ENCODE assay signal across 10 cellular contexts in the genomic region with DNA sequence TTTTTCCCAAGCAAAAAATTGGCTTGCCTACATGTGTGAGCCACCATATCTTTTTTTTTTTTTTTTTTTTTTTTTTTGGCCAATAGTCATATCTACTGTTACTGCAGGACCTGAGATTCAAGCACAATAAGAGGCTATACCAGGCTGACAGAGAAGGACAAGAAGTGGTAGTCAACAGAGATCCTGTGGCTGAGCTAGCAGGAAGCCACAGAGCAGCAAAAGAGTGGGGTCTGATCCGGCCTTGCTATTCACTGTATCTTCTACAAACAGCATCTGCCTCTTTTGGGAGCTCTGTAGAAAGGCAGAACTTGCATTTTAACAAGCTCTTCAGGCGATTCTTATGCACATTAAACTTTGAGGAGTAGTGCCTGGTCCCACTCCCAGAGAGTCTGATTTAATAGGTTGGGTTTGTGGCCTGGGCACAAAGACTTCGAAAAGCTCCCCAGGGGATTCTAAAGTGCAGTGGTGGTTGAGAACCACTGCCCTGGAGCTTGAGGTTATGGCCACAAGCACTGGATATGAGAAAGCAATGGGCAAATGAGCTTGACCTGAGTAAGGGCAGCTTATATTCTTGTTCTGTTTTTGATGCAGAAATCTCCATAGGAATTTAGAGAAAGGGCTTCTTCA.
DNase-seq lines count a peak whose midpoint lies in the region; ATAC-seq, FAIRE-seq and TF ChIP-seq lines count a peak whose summit lies in the region.
"Had no signal": no experiment of that assay in that cellular context is flagged by ENCODE, and none has a peak within 500 bp of the region (broad histone marks: within the 10 kb centered on the region; RNA-seq: fewer than 3 reads in every experiment).

No MANE protein-coding gene starts in this region.

- intact Hi-C loops in GM12878 (cut with micrococcal nuclease; ENCODE audit: unreplicated experiment), result loop anchor here (1.0 to 5.0 kb wide), 4 partner anchors 56 to 84 kb away; no protein-coding TSS in a partner anchor
- intact Hi-C loops in lower leg skin (cut with DNase I; ENCODE audit: low total_unique reads), result no loop called here
- intact Hi-C loops in left ventricle myocardium inferior (cut with micrococcal nuclease), result no loop called here

- RAD21 ChIA-PET in GM12878 (lab: Charles Lee; ENCODE audit: unreplicated experiment), result interaction anchor here (0.7 to 2.1 kb wide), 19 partner anchors 8 to 333 kb away, joined by 3 to 22 read pairs (median 3); no protein-coding TSS in a partner anchor

- TF ChIP-seq CTCF in GM12878 (IDR thresholded peaks at IDR 0.05 in 2 of 3, conservative IDR thresholded peaks at IDR 0.05 in 1 of 3; ENCODE audit: control insufficient read depth in 2 of 3, extremely low read depth in 1 of 3, insufficient read depth in 1 of 3, low read depth in 3 of 3, low read length in 3 of 3), result no peak
- no peak for TF ChIP-seq CTCF in lower leg skin (IDR thresholded peaks at IDR 0.05)
- TF ChIP-seq CTCF in left ventricle myocardium inferior (IDR thresholded peaks at IDR 0.05; ENCODE audit: borderline replicate concordance), result no peak

- in situ Hi-C loops in GM12878 (cut with MboI), result no loop called here

- no peak for FAIRE-seq in GM12878 (lab: Jason Lieb, UNC)

- TF ChIP-seq POLR2A in GM12878 (IDR thresholded peaks at IDR 0.05; ENCODE audit: low read depth, low read length) (no peak), lower leg skin (IDR thresholded peaks at IDR 0.05) (no peak), erythroblast (IDR thresholded peaks at IDR 0.05; ENCODE audit: low read length) (no peak)

- H3K9me3 ChIP-seq in GM12878 (replicated peaks; ENCODE audit: control insufficient read depth, insufficient read depth, low read length), result no peaks in the 10 kb centered on the region
- peaks cover 3% of the 10 kb centered on the region for H3K9me3 ChIP-seq in left ventricle myocardium inferior (replicated peaks)

- no peak overlapping the region for H3K9ac ChIP-seq in GM12878 (ENCODE audit: control insufficient read depth, insufficient read depth, low read length)
- H3K9ac ChIP-seq: KMS-11 had no signal

- H2AFZ ChIP-seq in GM12878 (ENCODE audit: control insufficient read depth, low read depth, low read length), result no peak overlapping the region; the same call in 1 of the 2 replicates

- POLR2A ChIA-PET in GM12878 (lab: Charles Lee), result interaction anchor here (0.7 kb wide), 1 partner anchor 56 kb away, joined by 4 read pairs; no protein-coding TSS in a partner anchor

- TF ChIP-seq EP300 in GM12878 (IDR thresholded peaks at IDR 0.05; ENCODE audit: borderline replicate concordance in 1 of 2, control insufficient read depth in 1 of 2, low read depth in 2 of 2, low read length in 2 of 2), result no peak

- peak overlapping the region; percentile 15; the same call in 1 of the 2 replicates for H3K27ac ChIP-seq in GM12878 (ENCODE audit: control insufficient read depth, insufficient read depth)
- H3K27ac ChIP-seq in left ventricle myocardium inferior (replicated peaks), result no peak overlapping the region
- H3K27ac ChIP-seq: KMS-11 had no signal

- H3K36me3 ChIP-seq in GM12878 (ENCODE audit: control insufficient read depth in 2 of 2, insufficient read depth in 2 of 2, low read length in 1 of 2), result no peaks in the 10 kb centered on the region
- H3K36me3 ChIP-seq in left ventricle myocardium inferior, result no peaks in the 10 kb centered on the region

- SMC1A ChIA-PET in GM12878 (lab: Charles Lee; ENCODE audit: uncharacterized antibody, unreplicated experiment), result interaction anchor here (0.7 to 4.6 kb wide), 23 partner anchors 9 to 109 kb away, joined by 3 to 36 read pairs (median 5); no protein-coding TSS in a partner anchor

- BruUV-seq in GM12878 (replicated peaks; lab: Mats Ljungman, UMichigan), result no TSS peak

- no peaks in the 10 kb centered on the region for H4K20me1 ChIP-seq in GM12878 (ENCODE audit: control insufficient read depth, insufficient read depth)

- H3K4me1 ChIP-seq in GM12878 (ENCODE audit: control insufficient read depth, insufficient read depth, low read length), result peaks cover 22% of the 10 kb centered on the region
- peaks cover 16% of the 10 kb centered on the region for H3K4me1 ChIP-seq in left ventricle myocardium inferior

- no peak for TF ChIP-seq RAD21 in GM12878 (IDR thresholded peaks at IDR 0.05; ENCODE audit: insufficient read depth, low read depth, low read length)

- peak overlapping the region; percentile 44 for H3K4me2 ChIP-seq in GM12878 (ENCODE audit: control insufficient read depth, insufficient read depth)
- H3K4me2 ChIP-seq: KMS-11 had no signal

- WGBS in GM12878 (ENCODE audit: insufficient coverage, insufficient replicate concordance, low lambda C conversion rate, missing lambda C conversion rate), result 0% methylated on average over 3 of the region's 3 CpGs
- 56 to 60% methylated on average over 3 of the region's 3 CpGs for WGBS in lower leg skin, 2 donors

- no peak overlapping the region for H3K4me3 ChIP-seq in GM12878
- no peak overlapping the region for H3K4me3 ChIP-seq in lower leg skin (ENCODE audit: low read depth, poor library complexity, severe bottlenecking)
- no peak overlapping the region for H3K4me3 ChIP-seq in left ventricle myocardium inferior
- H3K4me3 ChIP-seq: skin epidermis had no signal

- CTCF ChIA-PET in GM12878 (lab: Yijun Ruan, JAX), result interaction anchor here (0.7 to 2.1 kb wide), 11 partner anchors 8 to 1132 kb away, joined by 3 to 13 read pairs (median 4); no protein-coding TSS in a partner anchor

- H3K27me3 ChIP-seq in GM12878 (replicated peaks in 1 of 2; ENCODE audit: control insufficient read depth in 2 of 2, insufficient read depth in 2 of 2, low read length in 1 of 2), result no peaks in the 10 kb centered on the region; a peak in 1 of 4 replicates
- H3K27me3 ChIP-seq in left ventricle myocardium inferior (ENCODE audit: low read depth), result no peaks in the 10 kb centered on the region

- H3K79me2 ChIP-seq in GM12878 (ENCODE audit: control insufficient read depth, insufficient read depth, low read length), result no peaks in the 10 kb centered on the region

- ATAC-seq in GM18498 (IDR thresholded peaks at IDR 0.05; ENCODE audit: unreplicated experiment), result peak; percentile 84
- ATAC-seq in GM21367 (IDR thresholded peaks at IDR 0.05; ENCODE audit: unreplicated experiment), result peak; percentile 67
- ATAC-seq in HG03280 (IDR thresholded peaks at IDR 0.05; ENCODE audit: unreplicated experiment), result peak; percentile 61
- peak; percentile 90 for ATAC-seq in GM12878

- peak; percentile 55 for DNase-seq in GM12878 (ENCODE audit: low read depth, low spot score)
- DNase-seq in lower leg skin (ENCODE audit: low spot score in 2 of 2), result no peak
- DNase-seq in left ventricle myocardium inferior, result no peak
- DNase-seq in stimulated activated naive CD4-positive, alpha-beta T cell (lab: John Stamatoyannopoulos, UW), result no peak
- no peak for DNase-seq in erythroblast (lab: John Stamatoyannopoulos, UW)

TF ChIP-seq in GM12878, 131 proteins besides CTCF, POLR2A, EP300 and RAD21 (continues in another document):
- TF ChIP-seq BRCA1 (IDR thresholded peaks at IDR 0.05; ENCODE audit: low read depth, low read length) (no peak), NR2F1 (conservative IDR thresholded peaks at IDR 0.05) (peak; percentile 88), RUNX3 (IDR thresholded peaks at IDR 0.05; ENCODE audit: low read length) (peak; percentile 91), PML (IDR thresholded peaks at IDR 0.05; ENCODE audit: low read length) (no peak), CREB1 (IDR thresholded peaks at IDR 0.05; ENCODE audit: low read depth) (no peak), PAX5 (IDR thresholded peaks at IDR 0.05; ENCODE audit: borderline replicate concordance, low read depth, low read length) (peak; percentile 89), CBFB (IDR thresholded peaks at IDR 0.05; ENCODE audit: low read depth) (peak; percentile 53; the same call in 1 of the 2 replicates), MTA2 (IDR thresholded peaks at IDR 0.05; ENCODE audit: low read depth) (peak; percentile 46; the same call in 1 of the 2 replicates), FOXM1 (IDR thresholded peaks at IDR 0.05; ENCODE audit: low read depth, low read length) (0 out of 2 replicates have a peak, but pooled peaks have one; percentile 6), RCOR1 (conservative IDR thresholded peaks at IDR 0.05; ENCODE audit: low read depth, low read length) (0 out of 2 replicates have a peak, but pooled peaks have one; percentile 46), POU2F2 (IDR thresholded peaks at IDR 0.05; ENCODE audit: borderline replicate concordance, low read depth, low read length) (peak; percentile 70; the same call in 1 of the 3 replicates)
- TF ChIP-seq, protein P1, sequence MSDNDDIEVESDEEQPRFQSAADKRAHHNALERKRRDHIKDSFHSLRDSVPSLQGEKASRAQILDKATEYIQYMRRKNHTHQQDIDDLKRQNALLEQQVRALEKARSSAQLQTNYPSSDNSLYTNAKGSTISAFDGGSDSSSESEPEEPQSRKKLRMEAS (IDR thresholded peaks at IDR 0.05; ENCODE audit: low read depth, low read length), result no peak
- TF ChIP-seq, protein P2, sequence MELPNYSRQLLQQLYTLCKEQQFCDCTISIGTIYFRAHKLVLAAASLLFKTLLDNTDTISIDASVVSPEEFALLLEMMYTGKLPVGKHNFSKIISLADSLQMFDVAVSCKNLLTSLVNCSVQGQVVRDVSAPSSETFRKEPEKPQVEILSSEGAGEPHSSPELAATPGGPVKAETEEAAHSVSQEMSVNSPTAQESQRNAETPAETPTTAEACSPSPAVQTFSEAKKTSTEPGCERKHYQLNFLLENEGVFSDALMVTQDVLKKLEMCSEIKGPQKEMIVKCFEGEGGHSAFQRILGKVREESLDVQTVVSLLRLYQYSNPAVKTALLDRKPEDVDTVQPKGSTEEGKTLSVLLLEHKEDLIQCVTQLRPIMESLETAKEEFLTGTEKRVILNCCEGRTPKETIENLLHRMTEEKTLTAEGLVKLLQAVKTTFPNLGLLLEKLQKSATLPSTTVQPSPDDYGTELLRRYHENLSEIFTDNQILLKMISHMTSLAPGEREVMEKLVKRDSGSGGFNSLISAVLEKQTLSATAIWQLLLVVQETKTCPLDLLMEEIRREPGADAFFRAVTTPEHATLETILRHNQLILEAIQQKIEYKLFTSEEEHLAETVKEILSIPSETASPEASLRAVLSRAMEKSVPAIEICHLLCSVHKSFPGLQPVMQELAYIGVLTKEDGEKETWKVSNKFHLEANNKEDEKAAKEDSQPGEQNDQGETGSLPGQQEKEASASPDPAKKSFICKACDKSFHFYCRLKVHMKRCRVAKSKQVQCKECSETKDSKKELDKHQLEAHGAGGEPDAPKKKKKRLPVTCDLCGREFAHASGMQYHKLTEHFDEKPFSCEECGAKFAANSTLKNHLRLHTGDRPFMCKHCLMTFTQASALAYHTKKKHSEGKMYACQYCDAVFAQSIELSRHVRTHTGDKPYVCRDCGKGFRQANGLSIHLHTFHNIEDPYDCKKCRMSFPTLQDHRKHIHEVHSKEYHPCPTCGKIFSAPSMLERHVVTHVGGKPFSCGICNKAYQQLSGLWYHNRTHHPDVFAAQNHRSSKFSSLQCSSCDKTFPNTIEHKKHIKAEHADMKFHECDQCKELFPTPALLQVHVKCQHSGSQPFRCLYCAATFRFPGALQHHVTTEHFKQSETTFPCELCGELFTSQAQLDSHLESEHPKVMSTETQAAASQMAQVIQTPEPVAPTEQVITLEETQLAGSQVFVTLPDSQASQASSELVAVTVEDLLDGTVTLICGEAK (IDR thresholded peaks at IDR 0.05; ENCODE audit: borderline replicate concordance), result no peak
